ENCODE assay signal across 1 cellular context in the genomic region with DNA sequence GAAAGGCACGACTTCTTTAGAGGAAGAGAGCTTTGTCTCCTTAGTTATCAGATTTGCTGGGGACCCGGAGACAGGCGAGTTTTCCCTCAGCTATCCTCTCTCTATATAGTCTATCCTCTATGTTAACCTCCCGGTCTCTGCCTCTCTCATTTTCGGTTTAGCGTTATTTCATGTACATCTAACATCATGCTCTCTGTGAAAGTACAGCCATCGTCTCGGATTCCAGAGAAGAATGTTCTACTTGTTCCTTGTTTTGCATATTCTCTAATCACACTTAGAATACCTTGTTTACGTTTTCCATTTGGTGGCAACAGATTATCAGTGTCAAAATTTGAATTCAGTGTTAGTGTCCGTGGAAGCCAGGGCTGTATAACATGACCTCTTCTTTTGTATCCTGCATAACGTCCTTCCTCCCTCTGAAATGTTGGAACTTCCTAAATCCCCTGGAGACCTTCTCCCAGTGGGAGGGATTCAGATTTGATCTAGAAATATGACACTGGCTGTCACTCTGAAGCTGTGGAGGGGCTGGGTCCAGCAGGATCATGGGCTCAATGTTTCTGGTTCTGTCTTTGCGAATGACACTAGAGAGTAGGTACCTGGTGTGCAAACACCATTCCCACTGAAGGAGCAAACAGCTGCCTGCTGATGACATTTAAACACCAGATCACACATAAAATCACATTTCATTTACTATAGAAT.
TF ChIP-seq lines count a peak whose summit lies in the region.

No MANE protein-coding gene starts in this region.

TF ChIP-seq in A549, 52 proteins besides CTCF, POLR2A, EP300 and RAD21 (continued from another document):
- TF ChIP-seq, protein P1, sequence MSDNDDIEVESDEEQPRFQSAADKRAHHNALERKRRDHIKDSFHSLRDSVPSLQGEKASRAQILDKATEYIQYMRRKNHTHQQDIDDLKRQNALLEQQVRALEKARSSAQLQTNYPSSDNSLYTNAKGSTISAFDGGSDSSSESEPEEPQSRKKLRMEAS (IDR thresholded peaks at IDR 0.05) = no peak
- TF ChIP-seq JUN (IDR thresholded peaks at IDR 0.05) (no peak; a peak in 1 of 5 replicates), ZSCAN20 (CRISPR knock-in tag; IDR thresholded peaks at IDR 0.05) (no peak), TFCP2L1 (CRISPR knock-in tag; IDR thresholded peaks at IDR 0.05) (no peak), CEBPB (IDR thresholded peaks at IDR 0.05) (no peak), MYC (IDR thresholded peaks at IDR 0.05; ENCODE audit: borderline replicate concordance, low read length) (no peak), ESRRA (IDR thresholded peaks at IDR 0.05; ENCODE audit: borderline replicate concordance, low read length) (no peak), RNF2 (IDR thresholded peaks at IDR 0.05; ENCODE audit: borderline replicate concordance, low read depth) (no peak), SMC3 (IDR thresholded peaks at IDR 0.05) (no peak), HOXB5 (CRISPR knock-in tag; IDR thresholded peaks at IDR 0.05) (no peak), GATA3 (IDR thresholded peaks at IDR 0.05; ENCODE audit: borderline replicate concordance) (no peak), ZFP36 (IDR thresholded peaks at IDR 0.05; ENCODE audit: borderline replicate concordance, partially characterized antibody) (no peak), TP53 (CRISPR knock-in tag; IDR thresholded peaks at IDR 0.05) (no peak), ZC3H11A (IDR thresholded peaks at IDR 0.05) (no peak), HDAC2 (IDR thresholded peaks at IDR 0.05) (no peak), CHD2 (IDR thresholded peaks at IDR 0.05; ENCODE audit: low read length, partially characterized antibody) (no peak)
- TF ChIP-seq, protein P2, sequence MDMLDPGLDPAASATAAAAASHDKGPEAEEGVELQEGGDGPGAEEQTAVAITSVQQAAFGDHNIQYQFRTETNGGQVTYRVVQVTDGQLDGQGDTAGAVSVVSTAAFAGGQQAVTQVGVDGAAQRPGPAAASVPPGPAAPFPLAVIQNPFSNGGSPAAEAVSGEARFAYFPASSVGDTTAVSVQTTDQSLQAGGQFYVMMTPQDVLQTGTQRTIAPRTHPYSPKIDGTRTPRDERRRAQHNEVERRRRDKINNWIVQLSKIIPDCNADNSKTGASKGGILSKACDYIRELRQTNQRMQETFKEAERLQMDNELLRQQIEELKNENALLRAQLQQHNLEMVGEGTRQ (IDR thresholded peaks at IDR 0.05) = no peak
- TF ChIP-seq, protein P3, sequence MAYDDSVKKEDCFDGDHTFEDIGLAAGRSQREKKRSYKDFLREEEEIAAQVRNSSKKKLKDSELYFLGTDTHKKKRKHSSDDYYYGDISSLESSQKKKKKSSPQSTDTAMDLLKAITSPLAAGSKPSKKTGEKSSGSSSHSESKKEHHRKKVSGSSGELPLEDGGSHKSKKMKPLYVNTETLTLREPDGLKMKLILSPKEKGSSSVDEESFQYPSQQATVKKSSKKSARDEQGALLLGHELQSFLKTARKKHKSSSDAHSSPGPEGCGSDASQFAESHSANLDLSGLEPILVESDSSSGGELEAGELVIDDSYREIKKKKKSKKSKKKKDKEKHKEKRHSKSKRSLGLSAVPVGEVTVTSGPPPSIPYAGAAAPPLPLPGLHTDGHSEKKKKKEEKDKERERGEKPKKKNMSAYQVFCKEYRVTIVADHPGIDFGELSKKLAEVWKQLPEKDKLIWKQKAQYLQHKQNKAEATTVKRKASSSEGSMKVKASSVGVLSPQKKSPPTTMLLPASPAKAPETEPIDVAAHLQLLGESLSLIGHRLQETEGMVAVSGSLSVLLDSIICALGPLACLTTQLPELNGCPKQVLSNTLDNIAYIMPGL (CRISPR knock-in tag; IDR thresholded peaks at IDR 0.05; ENCODE audit: borderline replicate concordance) = no peak
TF ChIP-seq in A549: peak in this region for 0.
